17 cellular contexts compared by ENCODE assay signal in genomic region chr5:78546597-78546996, GRCh38.
DNase-seq lines count a peak whose midpoint lies in the region; FAIRE-seq and TF ChIP-seq lines count a peak whose summit lies in the region.
"Had no signal": no experiment of that assay in that cellular context is flagged by ENCODE, and none has a peak within 500 bp of the region (broad histone marks: within the 10 kb centered on the region; RNA-seq: fewer than 3 reads in every experiment).

No MANE protein-coding gene starts in this region.

- H3K79me2 ChIP-seq in mammary epithelial cell (ENCODE audit: insufficient read depth, low read length), result peaks cover 31% of the 10 kb centered on the region
- H3K79me2 ChIP-seq in fibroblast of lung (ENCODE audit: control insufficient read depth, insufficient read depth, low read length), result no peaks in the 10 kb centered on the region

- no peaks in the 10 kb centered on the region for H3K27me3 ChIP-seq in breast epithelium
- no peaks in the 10 kb centered on the region for H3K27me3 ChIP-seq in mammary epithelial cell (ENCODE audit: insufficient read depth, low read length)
- no peaks in the 10 kb centered on the region for H3K27me3 ChIP-seq in fibroblast of lung (ENCODE audit: control insufficient read depth, insufficient read depth, low read length)
- no peaks in the 10 kb centered on the region for H3K27me3 ChIP-seq in prostate gland (replicated peaks; ENCODE audit: insufficient read depth)

- no peak for DNase-seq in breast epithelium (ENCODE audit: low spot score in 2 of 2)
- no peak for DNase-seq in mammary epithelial cell
- DNase-seq in fibroblast of lung (ENCODE audit: low read depth in 2 of 2), result peak in 1 of 2 donors; percentile 70
- no peak for DNase-seq in prostate gland (ENCODE audit: low spot score)
- no peak for DNase-seq in frontal cortex (ENCODE audit: low spot score in 2 of 2)
- DNase-seq in RKO (ENCODE audit: low spot score), result no peak
- DNase-seq in effector CD4-positive, alpha-beta T cell, result no peak
- DNase-seq: activated naive CD4-positive, alpha-beta T cell treated with anti-CD3 and anti-CD28 coated beads, Interleukin-2, amount 50 U/mL, for 16 hours; DMS79; glutamatergic neuron; NCI-H2107; NCI-H82; RPMI8226; stimulated activated CD4-positive, alpha-beta T cell treated with anti-CD3 and anti-CD28 coated beads, Interleukin-2, amount 100 ng/mL, for 24 hours had no signal

- dilution Hi-C loops in mammary epithelial cell (cut with HindIII; ENCODE audit: low sequenced_read_pairs), result no loop called here

- H3K36me3 ChIP-seq in breast epithelium (no peaks in the 10 kb centered on the region), mammary epithelial cell (ENCODE audit: insufficient read depth, low read length) (no peaks in the 10 kb centered on the region), fibroblast of lung (ENCODE audit: control insufficient read depth, insufficient read depth, low read length) (no peaks in the 10 kb centered on the region), prostate gland (no peaks in the 10 kb centered on the region), urinary bladder (ENCODE audit: insufficient read depth) (no peaks in the 10 kb centered on the region)

- BruUV-seq in mammary epithelial cell (replicated peaks; lab: Mats Ljungman, UMichigan), result no TSS peak

- H3K9me3 ChIP-seq in breast epithelium (no peaks in the 10 kb centered on the region), mammary epithelial cell (replicated peaks; ENCODE audit: insufficient read depth, low read length) (no peaks in the 10 kb centered on the region), fibroblast of lung (ENCODE audit: control insufficient read depth, insufficient read depth, low read depth, low read length) (no peaks in the 10 kb centered on the region), prostate gland (no peaks in the 10 kb centered on the region)

- no peak overlapping the region for H3K4me2 ChIP-seq in mammary epithelial cell (ENCODE audit: insufficient read depth, low read depth, low read length)
- peak overlapping the region; percentile 51 for H3K4me2 ChIP-seq in fibroblast of lung (ENCODE audit: extremely low read depth, insufficient read depth, low read length)

- no peak overlapping the region for H2AFZ ChIP-seq in mammary epithelial cell (ENCODE audit: low read depth, low read length)
- no peak overlapping the region for H2AFZ ChIP-seq in fibroblast of lung (ENCODE audit: low read length)

- intact Hi-C loops in breast epithelium (cut with DNase I; ENCODE audit: low total_unique reads), result no loop called here
- intact Hi-C loops in mammary epithelial cell (cut with micrococcal nuclease), result no loop called here
- intact Hi-C loops in prostate gland (cut with DNase I), result loop anchor here (10.0 kb wide), 1 partner anchor 368 kb away; no protein-coding TSS in a partner anchor

- 93% methylated on average over 4 of the region's 4 CpGs for WGBS in mammary epithelial cell (ENCODE audit: low coverage, missing lambda C conversion rate)
- 68% methylated on average over 4 of the region's 4 CpGs for WGBS in prostate gland
- WGBS in urinary bladder, result 64% methylated on average over 4 of the region's 4 CpGs

- CTCF ChIA-PET in mammary epithelial cell (lab: Charles Lee; ENCODE audit: low non-redundant PET), result no interaction called here

- H3K4me3 ChIP-seq in breast epithelium, result no peak overlapping the region
- no peak overlapping the region for H3K4me3 ChIP-seq in mammary epithelial cell (replicated peaks in 1 of 3; ENCODE audit: insufficient read depth in 1 of 3, low read depth in 2 of 3, low read length in 3 of 3)
- no peak overlapping the region for H3K4me3 ChIP-seq in fibroblast of lung (replicated peaks in 1 of 4; ENCODE audit: control extremely low read depth in 1 of 4, insufficient read depth in 1 of 4, low read depth in 3 of 4, low read length in 4 of 4)
- no peak overlapping the region for H3K4me3 ChIP-seq in prostate gland
- no peak overlapping the region for H3K4me3 ChIP-seq in urinary bladder (ENCODE audit: low read depth, low read length)

- H3K27ac ChIP-seq in breast epithelium, result peak overlapping the region; percentile 87 to 93
- H3K27ac ChIP-seq in mammary epithelial cell (ENCODE audit: insufficient read depth, low read depth, low read length), result no peak overlapping the region
- peak overlapping the region; percentile 93 for H3K27ac ChIP-seq in fibroblast of lung (ENCODE audit: insufficient read depth, low read length)
- H3K27ac ChIP-seq in prostate gland, result peak overlapping the region; percentile 56 to 57
- peak overlapping the region; percentile 65 for H3K27ac ChIP-seq in urinary bladder (ENCODE audit: low read depth)
- H3K27ac ChIP-seq: 22Rv1 had no signal

- FAIRE-seq in frontal cortex (lab: Jason Lieb, UNC), result no peak
- FAIRE-seq: keratinocyte had no signal

- TF ChIP-seq POLR2A in breast epithelium (IDR thresholded peaks at IDR 0.05) (no peak), prostate gland (IDR thresholded peaks at IDR 0.05) (no peak)

- H4K20me1 ChIP-seq in mammary epithelial cell (ENCODE audit: insufficient read depth, low read length) (no peaks in the 10 kb centered on the region), fibroblast of lung (ENCODE audit: control insufficient read depth, extremely low read depth, insufficient read depth, low read length) (no peaks in the 10 kb centered on the region)

- in situ Hi-C loops in mammary epithelial cell (cut with MboI; ENCODE audit: low sequenced_read_pairs in 2 of 2), result no loop called here

- H3K4me1 ChIP-seq in breast epithelium (peaks cover 0 to 5% of the 10 kb centered on the region in 2 donors), mammary epithelial cell (ENCODE audit: insufficient read depth, low read length) (peaks cover 2% of the 10 kb centered on the region), fibroblast of lung (ENCODE audit: control insufficient read depth, extremely low read depth, insufficient read depth, low read length) (peaks cover 19% of the 10 kb centered on the region), prostate gland (replicated peaks) (no peaks in the 10 kb centered on the region), urinary bladder (ENCODE audit: insufficient read depth) (peaks cover 2% of the 10 kb centered on the region)

- H3K9ac ChIP-seq in mammary epithelial cell (ENCODE audit: insufficient read depth, low read length), result no peak overlapping the region
- no peak overlapping the region for H3K9ac ChIP-seq in fibroblast of lung (ENCODE audit: insufficient read depth, low read length)

- TF ChIP-seq CTCF in breast epithelium (IDR thresholded peaks at IDR 0.05) (no peak), mammary epithelial cell (conservative IDR thresholded peaks at IDR 0.05 in 1 of 2, IDR thresholded peaks at IDR 0.05 in 1 of 2; ENCODE audit: extremely low read depth in 1 of 2, insufficient read depth in 1 of 2, low read depth in 1 of 2, low read length in 2 of 2) (no peak), fibroblast of lung (conservative IDR thresholded peaks at IDR 0.05 in 1 of 2, IDR thresholded peaks at IDR 0.05 in 1 of 2; ENCODE audit: low read depth in 1 of 2, low read length in 2 of 2) (no peak), prostate gland (IDR thresholded peaks at IDR 0.05) (no peak)
